Comparison of ENCODE assay signal across 25 cellular contexts in genomic region chr14:75757644-75758402, GRCh38.
A peak's percentile ranks its signal among the peaks of the same experiment; 100 is the strongest.
DNase-seq lines count a peak whose midpoint lies in the region; ATAC-seq, FAIRE-seq and TF ChIP-seq lines count a peak whose summit lies in the region.
"Had no signal": no experiment of that assay in that cellular context is flagged by ENCODE, and none has a peak within 500 bp of the region (broad histone marks: within the 10 kb centered on the region; RNA-seq: fewer than 3 reads in every experiment).

No MANE protein-coding gene starts in this region.

- no peaks in the 10 kb centered on the region for H3K27me3 ChIP-seq in HepG2 (ENCODE audit: control insufficient read depth in 1 of 2, insufficient read depth in 2 of 2, low read length in 2 of 2)
- H3K27me3 ChIP-seq in right lobe of liver, result no peaks in the 10 kb centered on the region
- no peaks in the 10 kb centered on the region for H3K27me3 ChIP-seq in OCI-LY1 (ENCODE audit: insufficient read depth, low read length)
- H3K27me3 ChIP-seq: BE2C, Peyer's patch, SJCRH30 had no signal

- H3K4me2 ChIP-seq in HepG2 (ENCODE audit: low read depth, low read length), result no peak overlapping the region
- H3K4me2 ChIP-seq in OCI-LY1 (ENCODE audit: low read length), result peak overlapping the region; percentile 13; the same call in 1 of the 2 replicates

- peak; percentile 50; the same call in 1 of the 3 replicates for ATAC-seq in HepG2
- ATAC-seq in right lobe of liver, result no peak
- ATAC-seq in stimulated activated naive B cell treated with anti-CD40 and anti-IgM and Interleukin-4, amounts not matched to agents 10 μg/mL and 1 μg/mL and 100 μg/mL, for 72 hours (replicated peaks), result peak in 1 of 2 donors; percentile 56
- ATAC-seq: T-cell had no signal

- CTCF ChIA-PET in HepG2 (lab: Yijun Ruan, JAX; ENCODE audit: low intra/inter-chr PET ratio, low total read pairs), result no interaction called here

- in situ Hi-C loops in HepG2 (cut with HindIII; ENCODE audit: extremely low pct_ligation_motif_present, low pct_unique_long_range_greater_than_20kb), result no loop called here

- POLR2A ChIA-PET in HepG2 (lab: Yijun Ruan, JAX), result no interaction called here

- H3K4me3 ChIP-seq in HepG2 (replicated peaks in 1 of 3; ENCODE audit: insufficient read depth in 1 of 3, low read depth in 2 of 3, low read length in 3 of 3), result no peak overlapping the region
- H3K4me3 ChIP-seq in right lobe of liver, result no peak overlapping the region
- no peak overlapping the region for H3K4me3 ChIP-seq in OCI-LY1 (ENCODE audit: low read depth, low read length, poor library complexity, severe bottlenecking)
- H3K4me3 ChIP-seq: Peyer's patch, SJCRH30 had no signal

- H3K4me3 Mint-ChIP-seq in stimulated activated naive B cell treated with anti-CD40 and anti-IgM and Interleukin-4, amounts not matched to agents 10 μg/mL and 1 μg/mL and 100 μg/mL, for 72 hours, result peak overlapping the region in 1 of 2 donors; percentile 59
- H3K4me3 Mint-ChIP-seq: CD4-positive, alpha-beta memory T cell; T-cell had no signal

- H4K20me1 ChIP-seq in HepG2 (ENCODE audit: insufficient read depth, low read length), result no peaks in the 10 kb centered on the region
- no peaks in the 10 kb centered on the region for H4K20me1 ChIP-seq in OCI-LY1 (ENCODE audit: insufficient read depth, low read length)

- TF ChIP-seq POLR2A in HepG2 (IDR thresholded peaks at IDR 0.05; ENCODE audit: insufficient read depth in 1 of 2, low read depth in 2 of 2, low read length in 2 of 2) (no peak), right lobe of liver (IDR thresholded peaks at IDR 0.05) (no peak), GM12892 (IDR thresholded peaks at IDR 0.05; ENCODE audit: low read depth, low read length) (no peak)

- peaks cover 0 to 14% of the 10 kb centered on the region in 2 experiments; a peak in 4 of 5 replicates for H3K36me3 ChIP-seq in HepG2 (replicated peaks in 1 of 2; ENCODE audit: control insufficient read depth in 1 of 2, insufficient read depth in 2 of 2, low read length in 2 of 2)
- H3K36me3 ChIP-seq in right lobe of liver, result no peaks in the 10 kb centered on the region
- peaks cover 3% of the 10 kb centered on the region; the same call in 1 of the 2 replicates for H3K36me3 ChIP-seq in OCI-LY1 (ENCODE audit: insufficient read depth, low read length)

- H3K4me1 Mint-ChIP-seq in stimulated activated naive B cell treated with anti-CD40 and anti-IgM and Interleukin-4, amounts not matched to agents 10 μg/mL and 1 μg/mL and 100 μg/mL, for 72 hours, result peaks cover 2 to 11% of the 10 kb centered on the region in 2 donors
- H3K4me1 Mint-ChIP-seq: CD4-positive, alpha-beta memory T cell had no signal

- peaks cover 20 to 62% of the 10 kb centered on the region in 2 donors for H3K36me3 Mint-ChIP-seq in stimulated activated naive B cell treated with anti-CD40 and anti-IgM and Interleukin-4, amounts not matched to agents 10 μg/mL and 1 μg/mL and 100 μg/mL, for 72 hours

- H3K4me1 ChIP-seq in HepG2 (ENCODE audit: insufficient read depth, low read length), result peaks cover 8% of the 10 kb centered on the region; the same call in 1 of the 2 replicates
- no peaks in the 10 kb centered on the region for H3K4me1 ChIP-seq in right lobe of liver
- H3K4me1 ChIP-seq in OCI-LY1 (ENCODE audit: insufficient read depth, low read length, severe bottlenecking), result peaks cover 15% of the 10 kb centered on the region
- H3K4me1 ChIP-seq: BE2C, Caco-2, Peyer's patch, SJCRH30 had no signal

- no peak overlapping the region for H3K27ac ChIP-seq in HepG2 (ENCODE audit: extremely low read length, insufficient read depth, low read length)
- no peak overlapping the region for H3K27ac ChIP-seq in right lobe of liver
- no peak overlapping the region for H3K27ac ChIP-seq in OCI-LY1 (ENCODE audit: low read depth, low read length, poor library complexity, severe bottlenecking)
- H3K27ac ChIP-seq: Peyer's patch, SJCRH30 had no signal

- DNase-seq in HepG2 (ENCODE audit: low spot score) (peak; percentile 5), right lobe of liver (no peak), GM12892 (ENCODE audit: insufficient read length) (no peak), OCI-M1 (lab: John Stamatoyannopoulos, UW) (no peak)
- DNase-seq in stimulated activated naive B cell treated with anti-CD40 and anti-IgM and Interleukin-4, amounts not matched to agents 10 μg/mL and 1 μg/mL and 100 μg/mL, for 72 hours, result no peak
- no peak for DNase-seq in stimulated activated CD8-positive, alpha-beta memory T cell treated with anti-CD3 and anti-CD28 coated beads, Interleukin-4, amount 100 ng/mL, for 48 hours
- no peak for DNase-seq in activated CD4-positive, CD25-positive, alpha-beta regulatory T cell treated with anti-CD3 and anti-CD28 coated beads, Interleukin-2, amount 50 U/mL, for 72 hours
- DNase-seq: BE2C; Caco-2; CD4-positive, alpha-beta memory T cell; DMS 273 treated with DMSO at 0.1 percent for 48 hours; DND-41; KBM-7; NCI-H1105; NCI-H2029 treated with DMSO at 0.1 percent for 48 hours; NCI-H226; NCI-H510A treated with DMSO at 0.1 percent for 48 hours; NCI-H774; NK-92 treated with Interleukin-12 subunit alpha and Interleukin-12 subunit beta, amount 100 ng/mL, for 24 hours; Peyer's patch; SJCRH30; T-cell had no signal

- no peaks in the 10 kb centered on the region for H3K9me3 Mint-ChIP-seq in stimulated activated naive B cell treated with anti-CD40 and anti-IgM and Interleukin-4, amounts not matched to agents 10 μg/mL and 1 μg/mL and 100 μg/mL, for 72 hours
- H3K9me3 Mint-ChIP-seq: T-cell had no signal

- H3F3A ChIP-seq in OCI-LY1 (ENCODE audit: insufficient read depth, low read length), result no peaks in the 10 kb centered on the region

- no peaks in the 10 kb centered on the region for H3K79me2 ChIP-seq in HepG2 (ENCODE audit: insufficient read depth, low read length)
- H3K79me2 ChIP-seq in OCI-LY1 (ENCODE audit: insufficient read depth, low read length), result no peaks in the 10 kb centered on the region

- 79% methylated on average over 4 of the region's 4 CpGs for WGBS in HepG2 (ENCODE audit: low lambda C conversion rate)
- 88% methylated on average over 4 of the region's 4 CpGs for WGBS in right lobe of liver (ENCODE audit: insufficient coverage, low coverage, low lambda C conversion rate, missing lambda C conversion rate)

- intact Hi-C loops in HepG2 (cut with micrococcal nuclease; ENCODE audit: unreplicated experiment) (no loop called here), right lobe of liver (cut with DNase I) (no loop called here)

- FAIRE-seq in HepG2 (lab: Jason Lieb, UNC) (no peak), GM12892 (lab: Jason Lieb, UNC) (peak; percentile 91)
- FAIRE-seq: A204.1, H54 had no signal

- H3K9me2 ChIP-seq in OCI-LY1 (ENCODE audit: low read depth, low read length), result no peaks in the 10 kb centered on the region

- no peaks in the 10 kb centered on the region for H3K9me3 ChIP-seq in HepG2 (ENCODE audit: low read length)
- no peaks in the 10 kb centered on the region for H3K9me3 ChIP-seq in right lobe of liver
- H3K9me3 ChIP-seq in OCI-LY1 (ENCODE audit: low read length), result no peaks in the 10 kb centered on the region
- H3K9me3 ChIP-seq: BE2C, Caco-2, Peyer's patch, SJCRH30 had no signal

- BruUV-seq in HepG2 (replicated peaks; lab: Mats Ljungman, UMichigan), result no TSS peak

- TF ChIP-seq CTCF in HepG2 (CRISPR knock-in tag; IDR thresholded peaks at IDR 0.05) (no peak), right lobe of liver (IDR thresholded peaks at IDR 0.05) (no peak), OCI-LY1 (IDR thresholded peaks at IDR 0.05; ENCODE audit: low read length) (no peak)

- no peak overlapping the region for H2AFZ ChIP-seq in HepG2 (ENCODE audit: low read length)
- H2AFZ ChIP-seq in OCI-LY1 (ENCODE audit: low read length), result no peak overlapping the region

- H3K9ac ChIP-seq in HepG2 (ENCODE audit: insufficient read depth, low read depth, low read length) (no peak overlapping the region), OCI-LY1 (ENCODE audit: low read length) (no peak overlapping the region)

- TF ChIP-seq RAD21 in HepG2 (CRISPR knock-in tag; IDR thresholded peaks at IDR 0.05), result no peak

- no peak for TF ChIP-seq EP300 in HepG2 (IDR thresholded peaks at IDR 0.05; ENCODE audit: low read depth in 2 of 2, low read length in 2 of 2)
- no peak for TF ChIP-seq EP300 in HepG2 (CRISPR knock-in tag; IDR thresholded peaks at IDR 0.05; ENCODE audit: borderline replicate concordance)

- no peaks in the 10 kb centered on the region for H3K27me3 Mint-ChIP-seq in stimulated activated naive B cell treated with anti-CD40 and anti-IgM and Interleukin-4, amounts not matched to agents 10 μg/mL and 1 μg/mL and 100 μg/mL, for 72 hours
- H3K27me3 Mint-ChIP-seq: CD4-positive, alpha-beta memory T cell; T-cell had no signal

- peak overlapping the region; percentile 42 for H3K27ac Mint-ChIP-seq in stimulated activated naive B cell treated with anti-CD40 and anti-IgM and Interleukin-4, amounts not matched to agents 10 μg/mL and 1 μg/mL and 100 μg/mL, for 72 hours
- H3K27ac Mint-ChIP-seq: CD4-positive, alpha-beta memory T cell; T-cell had no signal

TF ChIP-seq in HepG2, 621 proteins besides CTCF, POLR2A, EP300 and RAD21:
- TF ChIP-seq TEAD3 (CRISPR knock-in tag; optimal IDR thresholded peaks at IDR 0.05; ENCODE audit: borderline replicate concordance) (peak; percentile 39), ZNF652 (CRISPR knock-in tag; IDR thresholded peaks at IDR 0.05; ENCODE audit: borderline replicate concordance, low read depth) (no peak)
